24 cellular contexts compared by ENCODE assay signal in the genomic region with DNA sequence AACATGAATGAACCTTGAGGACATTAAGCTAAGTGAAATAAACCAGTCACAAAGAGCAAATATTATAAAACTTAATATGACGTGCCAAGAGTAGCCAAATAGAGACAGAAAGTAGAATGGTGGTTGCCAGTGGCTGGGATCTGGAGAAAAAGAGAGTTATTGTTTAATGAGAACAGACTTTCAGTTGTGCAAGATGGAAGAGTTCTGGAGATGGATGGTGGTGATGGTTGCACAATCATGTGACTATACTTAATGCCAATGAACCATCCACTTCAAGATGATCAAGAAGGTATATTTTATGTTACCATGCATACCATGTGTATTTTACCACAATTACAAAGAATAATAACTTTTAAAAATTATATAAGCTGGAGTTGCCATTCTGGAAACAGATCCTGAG.
"Had no signal": no experiment of that assay in that cellular context is flagged by ENCODE, and none has a peak within 500 bp of the region (broad histone marks: within the 10 kb centered on the region; RNA-seq: fewer than 3 reads in every experiment).

No MANE protein-coding gene starts in this region.

- DNase-seq: effector CD8-positive, alpha-beta T cell; effector memory CD8-positive, alpha-beta T cell; endodermal cell; erythroblast; foreskin keratinocyte; gastrocnemius medialis; glutamatergic neuron; head of caudate nucleus; heart right ventricle; hippocampal formation; left cardiac atrium; left lung; left ventricle myocardium superior; lower lobe of right lung; mesendoderm; midbrain; naive thymus-derived CD4-positive, alpha-beta T cell had no signal

- H3K4me3 ChIP-seq: coronary artery, esophagus muscularis mucosa, gastrocnemius medialis, heart right ventricle, left lung, lower lobe of right lung had no signal

- FAIRE-seq: colon, endometrium, islet of Langerhans, keratinocyte had no signal

- H3K36me3 ChIP-seq: esophagus muscularis mucosa, gastrocnemius medialis, heart right ventricle, left lung, lower lobe of right lung had no signal

- ATAC-seq: effector memory CD8-positive, alpha-beta T cell; foreskin keratinocyte; gastrocnemius medialis; heart right ventricle; left cardiac atrium; left lung; left ventricle myocardium superior; lower lobe of right lung; naive thymus-derived CD4-positive, alpha-beta T cell had no signal

- H3K27ac ChIP-seq: coronary artery, epithelial cell of prostate, esophagus muscularis mucosa, foreskin keratinocyte, gastrocnemius medialis, heart right ventricle, left lung, lower lobe of right lung had no signal

- H3K9me3 ChIP-seq: esophagus muscularis mucosa, gastrocnemius medialis, heart right ventricle, left lung, lower lobe of right lung had no signal

- H3K4me1 ChIP-seq: esophagus muscularis mucosa, foreskin keratinocyte, gastrocnemius medialis, heart right ventricle, left lung, lower lobe of right lung had no signal
